ENCODE assay signal across 9 cellular contexts in the genomic region with DNA sequence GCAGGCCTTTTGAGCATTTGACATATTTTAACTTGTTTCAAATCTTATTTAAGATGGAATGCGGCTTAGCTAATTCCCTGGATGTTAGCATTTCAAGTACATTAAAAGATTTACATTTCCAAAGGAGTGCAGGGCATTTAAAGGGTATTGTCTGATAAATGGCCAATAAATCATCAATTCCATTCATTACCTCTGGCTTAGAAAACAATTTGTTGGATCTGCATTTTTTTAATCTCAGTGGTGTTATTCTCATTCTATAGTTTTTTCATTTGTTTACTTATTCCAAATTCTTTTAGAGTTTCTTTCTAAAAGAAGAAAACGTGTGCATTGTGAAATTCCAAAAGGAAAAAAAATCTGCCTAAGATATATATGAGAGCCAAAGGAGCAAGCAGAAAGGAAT. TPM values are rescaled to one million over a fixed set of nuclear protein-coding genes. Genes with fewer than 3 reads are reported as not detected.
"Had no signal": no experiment of that assay in that cellular context is flagged by ENCODE, and none has a peak within 500 bp of the region (broad histone marks: within the 10 kb centered on the region; RNA-seq: fewer than 3 reads in every experiment).

No MANE protein-coding gene starts in this region.

- DNase-seq: IMR-90, KBM-7 had no signal

- H3K4me3 ChIP-seq: K562 had no signal

- H3K27ac ChIP-seq: HL-60 had no signal

- ATAC-seq: HepG2, K562 had no signal

- H3K36me3 Mint-ChIP-seq: IgD-negative memory B cell had no signal

- H3K27me3 Mint-ChIP-seq: IgD-negative memory B cell had no signal

- FAIRE-seq: HepG2, HTR-8/SVneo, K562 had no signal

- H3K4me3 Mint-ChIP-seq: IgD-negative memory B cell had no signal

- H3K27ac Mint-ChIP-seq: IgD-negative memory B cell had no signal

RNA-seq across cellular contexts. Expression of a gene that starts 1.3 kb away (rescaled TPM):
- total RNA-seq: HepG2, HT-29, HT1080, IMR-90, K562 had no signal
- polyA plus RNA-seq: HepG2, IgD-negative memory B cell, IMR-90, K562 had no signal
